In genomic region chr5:57174128-57174849, GRCh38 we compare ENCODE assay signal across 8 cellular contexts. TPM values are rescaled to one million over a fixed set of nuclear protein-coding genes. Genes with fewer than 3 reads are reported as not detected.
A peak's percentile ranks its signal among the peaks of the same experiment; 100 is the strongest.
DNase-seq lines count a peak whose midpoint lies in the region; ATAC-seq and TF ChIP-seq lines count a peak whose summit lies in the region.

No MANE protein-coding gene starts in this region.

- H3K27me3 ChIP-seq in H7 (ENCODE audit: control insufficient read depth, insufficient read depth, low read length) (no peaks in the 10 kb centered on the region), OCI-LY1 (ENCODE audit: insufficient read depth, low read length) (no peaks in the 10 kb centered on the region), ascending aorta (no peaks in the 10 kb centered on the region), iPS DF 6.9 (ENCODE audit: control insufficient read depth, insufficient read depth, low read length) (no peaks in the 10 kb centered on the region)

- H3K9me3 ChIP-seq in OCI-LY1 (ENCODE audit: low read length) (no peaks in the 10 kb centered on the region), ascending aorta (no peaks in the 10 kb centered on the region), iPS DF 6.9 (ENCODE audit: control insufficient read depth, insufficient read depth, low read length) (no peaks in the 10 kb centered on the region)

- no peaks in the 10 kb centered on the region for H3K36me3 ChIP-seq in H7 (replicated peaks; ENCODE audit: control insufficient read depth, insufficient read depth, low read length)
- peaks cover 29% of the 10 kb centered on the region; the same call in 1 of the 2 replicates for H3K36me3 ChIP-seq in OCI-LY1 (ENCODE audit: insufficient read depth, low read length)
- H3K36me3 ChIP-seq in ascending aorta = no peaks in the 10 kb centered on the region
- H3K36me3 ChIP-seq in iPS DF 6.9 (ENCODE audit: control insufficient read depth, insufficient read depth, low read length) = no peaks in the 10 kb centered on the region

- peak; percentile 43 for DNase-seq in G401 (ENCODE audit: low spot score)
- DNase-seq in H7 = peak; percentile 76
- no peak for DNase-seq in ascending aorta (ENCODE audit: low spot score in 2 of 2)
- no peak for DNase-seq in iPS DF 6.9 (ENCODE audit: low read depth, low spot score)
- peak; percentile 71 for DNase-seq in sciatic nerve (ENCODE audit: low spot score)
- no peak for DNase-seq in SHP77 (lab: John Stamatoyannopoulos, UW)

- H3K4me3 ChIP-seq in H7 (ENCODE audit: insufficient read depth, low read depth, low read length) (peak overlapping the region; percentile 96), OCI-LY1 (ENCODE audit: low read depth, low read length, poor library complexity, severe bottlenecking) (peak overlapping the region; percentile 90), ascending aorta (peak overlapping the region; percentile 83 to 99), iPS DF 6.9 (ENCODE audit: low read length) (peak overlapping the region; percentile 91)

- in situ Hi-C loops in G401 (cut with HindIII; ENCODE audit: low sequenced_read_pairs) = no loop called here

- H3K4me2 ChIP-seq in OCI-LY1 (ENCODE audit: low read length) = peak overlapping the region; percentile 90

- TF ChIP-seq CTCF in OCI-LY1 (IDR thresholded peaks at IDR 0.05; ENCODE audit: low read length) = no peak
- no peak for TF ChIP-seq CTCF in ascending aorta (IDR thresholded peaks at IDR 0.05)

- H2AFZ ChIP-seq in OCI-LY1 (ENCODE audit: low read length) = no peak overlapping the region

- H3K4me1 ChIP-seq in OCI-LY1 (ENCODE audit: insufficient read depth, low read length, severe bottlenecking) (peaks cover 41% of the 10 kb centered on the region), ascending aorta (peaks cover 0 to 22% of the 10 kb centered on the region in 2 donors), iPS DF 6.9 (ENCODE audit: control insufficient read depth, insufficient read depth, low read length) (no peaks in the 10 kb centered on the region)

- H3F3A ChIP-seq in OCI-LY1 (ENCODE audit: insufficient read depth, low read length) = peaks cover 9% of the 10 kb centered on the region; the same call in 1 of the 2 replicates

- H4K20me1 ChIP-seq in OCI-LY1 (ENCODE audit: insufficient read depth, low read length) = no peaks in the 10 kb centered on the region

- peak overlapping the region; percentile 98 for H3K9ac ChIP-seq in OCI-LY1 (ENCODE audit: low read length)

- peak overlapping the region; percentile 93 for H3K27ac ChIP-seq in OCI-LY1 (ENCODE audit: low read depth, low read length, poor library complexity, severe bottlenecking)
- peak overlapping the region; percentile 99 for H3K27ac ChIP-seq in ascending aorta
- no peak overlapping the region for H3K27ac ChIP-seq in iPS DF 6.9 (ENCODE audit: low read length)

- intact Hi-C loops in ascending aorta (cut with DNase I) (loop anchor here (5.0 to 10.0 kb wide), 4 partner anchors 357 to 1869 kb away; partner anchors contain the start of genes DHX29, MAP3K1 and MTREX), sciatic nerve (cut with DNase I) (no loop called here)

- H3K79me2 ChIP-seq in OCI-LY1 (ENCODE audit: insufficient read depth, low read length) = peaks cover 53% of the 10 kb centered on the region

- no CpG with 5 or more reads among the region's 47 CpGs for WGBS in iPS DF 6.9 (ENCODE audit: insufficient coverage, insufficient read length)

- ATAC-seq in sciatic nerve (peak; percentile 10), HG03095 (IDR thresholded peaks at IDR 0.05; ENCODE audit: unreplicated experiment) (no peak)

- H3K9me2 ChIP-seq in OCI-LY1 (ENCODE audit: low read depth, low read length) = no peaks in the 10 kb centered on the region

RNA-seq across cellular contexts. Expression of gene GPBP1, which starts 0.4 kb away (rescaled TPM):
- 55.7 and 84.3 TPM in 2 replicates for total RNA-seq in G401 (2014; rRNA removed; shearing (Covaris generic))
- total RNA-seq in H7 (2014; rRNA removed; shearing (Covaris generic)) = 62.7 and 92.0 TPM in 2 replicates
- total RNA-seq in ascending aorta = 21.2 TPM
- total RNA-seq in sciatic nerve = 102 TPM

Comparison
In these comparisons a context has a peak if more than half of its experiments do, and no peak if none do; other contexts are left out.
1. DNase-seq: peak in G401 (single experiment), H7 (single experiment) and sciatic nerve (single experiment); none in ascending aorta (0 of 2), iPS DF 6.9 (single experiment) and SHP77 (0 of 2).
2. Peak in every context shown above with its lines, with median percentiles within 50 percentile points of each other: H3K4me3 ChIP-seq.